1 cellular context compared by ENCODE assay signal in the genomic region with DNA sequence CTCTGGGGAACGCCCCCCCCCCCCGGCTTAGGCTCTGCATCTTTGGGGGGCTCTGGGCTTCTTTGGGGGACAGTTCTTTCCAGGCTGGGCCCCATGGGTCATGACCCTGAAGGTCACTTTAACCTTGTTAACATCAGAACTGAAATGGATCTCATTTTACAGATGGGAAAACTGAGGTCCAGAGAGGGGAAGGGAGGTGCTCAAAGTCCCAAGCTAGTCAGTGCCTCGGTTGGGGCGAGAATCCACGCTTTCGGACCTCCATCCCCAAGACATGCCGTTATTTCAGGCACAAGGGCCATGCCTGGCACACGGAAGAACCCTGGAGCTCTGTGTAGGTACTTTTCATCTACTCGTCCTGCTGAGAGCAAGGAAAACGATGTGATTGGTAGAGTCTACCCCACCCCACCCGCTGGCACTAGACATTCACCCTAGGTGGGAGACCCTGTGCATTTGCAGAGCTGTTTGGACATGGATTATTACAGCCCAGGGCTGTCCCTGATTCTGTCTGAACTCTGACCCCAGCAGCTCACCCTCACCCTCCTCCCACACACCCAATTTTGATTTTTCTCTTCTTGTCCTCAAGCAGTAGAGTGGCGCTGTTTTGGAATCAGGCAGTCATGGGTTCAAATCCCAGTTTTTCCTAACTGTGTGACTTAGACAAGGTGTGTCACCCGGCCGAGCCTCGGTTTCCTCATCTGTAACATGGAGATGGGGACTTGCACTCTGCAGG.
TF ChIP-seq lines count a peak whose summit lies in the region.

No MANE protein-coding gene starts in this region.

TF ChIP-seq in GM23338, 12 proteins besides CTCF, POLR2A, EP300 and RAD21 (continued from another document):
- TF ChIP-seq, protein P1, sequence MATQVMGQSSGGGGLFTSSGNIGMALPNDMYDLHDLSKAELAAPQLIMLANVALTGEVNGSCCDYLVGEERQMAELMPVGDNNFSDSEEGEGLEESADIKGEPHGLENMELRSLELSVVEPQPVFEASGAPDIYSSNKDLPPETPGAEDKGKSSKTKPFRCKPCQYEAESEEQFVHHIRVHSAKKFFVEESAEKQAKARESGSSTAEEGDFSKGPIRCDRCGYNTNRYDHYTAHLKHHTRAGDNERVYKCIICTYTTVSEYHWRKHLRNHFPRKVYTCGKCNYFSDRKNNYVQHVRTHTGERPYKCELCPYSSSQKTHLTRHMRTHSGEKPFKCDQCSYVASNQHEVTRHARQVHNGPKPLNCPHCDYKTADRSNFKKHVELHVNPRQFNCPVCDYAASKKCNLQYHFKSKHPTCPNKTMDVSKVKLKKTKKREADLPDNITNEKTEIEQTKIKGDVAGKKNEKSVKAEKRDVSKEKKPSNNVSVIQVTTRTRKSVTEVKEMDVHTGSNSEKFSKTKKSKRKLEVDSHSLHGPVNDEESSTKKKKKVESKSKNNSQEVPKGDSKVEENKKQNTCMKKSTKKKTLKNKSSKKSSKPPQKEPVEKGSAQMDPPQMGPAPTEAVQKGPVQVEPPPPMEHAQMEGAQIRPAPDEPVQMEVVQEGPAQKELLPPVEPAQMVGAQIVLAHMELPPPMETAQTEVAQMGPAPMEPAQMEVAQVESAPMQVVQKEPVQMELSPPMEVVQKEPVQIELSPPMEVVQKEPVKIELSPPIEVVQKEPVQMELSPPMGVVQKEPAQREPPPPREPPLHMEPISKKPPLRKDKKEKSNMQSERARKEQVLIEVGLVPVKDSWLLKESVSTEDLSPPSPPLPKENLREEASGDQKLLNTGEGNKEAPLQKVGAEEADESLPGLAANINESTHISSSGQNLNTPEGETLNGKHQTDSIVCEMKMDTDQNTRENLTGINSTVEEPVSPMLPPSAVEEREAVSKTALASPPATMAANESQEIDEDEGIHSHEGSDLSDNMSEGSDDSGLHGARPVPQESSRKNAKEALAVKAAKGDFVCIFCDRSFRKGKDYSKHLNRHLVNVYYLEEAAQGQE (IDR thresholded peaks at IDR 0.05; ENCODE audit: unreplicated experiment): no peak
- TF ChIP-seq CREB1 (CRISPR knock-in tag; IDR thresholded peaks at IDR 0.05; ENCODE audit: low read depth) (no peak), NANOG (IDR thresholded peaks at IDR 0.05; ENCODE audit: borderline replicate concordance) (no peak), JUNB (IDR thresholded peaks at IDR 0.05; ENCODE audit: unreplicated experiment) (no peak), STAT1 (IDR thresholded peaks at IDR 0.05; ENCODE audit: unreplicated experiment) (no peak), POLR2AphosphoS5 (IDR thresholded peaks at IDR 0.05; ENCODE audit: low read depth) (no peak)
- TF ChIP-seq, protein P2, sequence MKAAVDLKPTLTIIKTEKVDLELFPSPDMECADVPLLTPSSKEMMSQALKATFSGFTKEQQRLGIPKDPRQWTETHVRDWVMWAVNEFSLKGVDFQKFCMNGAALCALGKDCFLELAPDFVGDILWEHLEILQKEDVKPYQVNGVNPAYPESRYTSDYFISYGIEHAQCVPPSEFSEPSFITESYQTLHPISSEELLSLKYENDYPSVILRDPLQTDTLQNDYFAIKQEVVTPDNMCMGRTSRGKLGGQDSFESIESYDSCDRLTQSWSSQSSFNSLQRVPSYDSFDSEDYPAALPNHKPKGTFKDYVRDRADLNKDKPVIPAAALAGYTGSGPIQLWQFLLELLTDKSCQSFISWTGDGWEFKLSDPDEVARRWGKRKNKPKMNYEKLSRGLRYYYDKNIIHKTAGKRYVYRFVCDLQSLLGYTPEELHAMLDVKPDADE (IDR thresholded peaks at IDR 0.05): no peak
- TF ChIP-seq, protein P3, sequence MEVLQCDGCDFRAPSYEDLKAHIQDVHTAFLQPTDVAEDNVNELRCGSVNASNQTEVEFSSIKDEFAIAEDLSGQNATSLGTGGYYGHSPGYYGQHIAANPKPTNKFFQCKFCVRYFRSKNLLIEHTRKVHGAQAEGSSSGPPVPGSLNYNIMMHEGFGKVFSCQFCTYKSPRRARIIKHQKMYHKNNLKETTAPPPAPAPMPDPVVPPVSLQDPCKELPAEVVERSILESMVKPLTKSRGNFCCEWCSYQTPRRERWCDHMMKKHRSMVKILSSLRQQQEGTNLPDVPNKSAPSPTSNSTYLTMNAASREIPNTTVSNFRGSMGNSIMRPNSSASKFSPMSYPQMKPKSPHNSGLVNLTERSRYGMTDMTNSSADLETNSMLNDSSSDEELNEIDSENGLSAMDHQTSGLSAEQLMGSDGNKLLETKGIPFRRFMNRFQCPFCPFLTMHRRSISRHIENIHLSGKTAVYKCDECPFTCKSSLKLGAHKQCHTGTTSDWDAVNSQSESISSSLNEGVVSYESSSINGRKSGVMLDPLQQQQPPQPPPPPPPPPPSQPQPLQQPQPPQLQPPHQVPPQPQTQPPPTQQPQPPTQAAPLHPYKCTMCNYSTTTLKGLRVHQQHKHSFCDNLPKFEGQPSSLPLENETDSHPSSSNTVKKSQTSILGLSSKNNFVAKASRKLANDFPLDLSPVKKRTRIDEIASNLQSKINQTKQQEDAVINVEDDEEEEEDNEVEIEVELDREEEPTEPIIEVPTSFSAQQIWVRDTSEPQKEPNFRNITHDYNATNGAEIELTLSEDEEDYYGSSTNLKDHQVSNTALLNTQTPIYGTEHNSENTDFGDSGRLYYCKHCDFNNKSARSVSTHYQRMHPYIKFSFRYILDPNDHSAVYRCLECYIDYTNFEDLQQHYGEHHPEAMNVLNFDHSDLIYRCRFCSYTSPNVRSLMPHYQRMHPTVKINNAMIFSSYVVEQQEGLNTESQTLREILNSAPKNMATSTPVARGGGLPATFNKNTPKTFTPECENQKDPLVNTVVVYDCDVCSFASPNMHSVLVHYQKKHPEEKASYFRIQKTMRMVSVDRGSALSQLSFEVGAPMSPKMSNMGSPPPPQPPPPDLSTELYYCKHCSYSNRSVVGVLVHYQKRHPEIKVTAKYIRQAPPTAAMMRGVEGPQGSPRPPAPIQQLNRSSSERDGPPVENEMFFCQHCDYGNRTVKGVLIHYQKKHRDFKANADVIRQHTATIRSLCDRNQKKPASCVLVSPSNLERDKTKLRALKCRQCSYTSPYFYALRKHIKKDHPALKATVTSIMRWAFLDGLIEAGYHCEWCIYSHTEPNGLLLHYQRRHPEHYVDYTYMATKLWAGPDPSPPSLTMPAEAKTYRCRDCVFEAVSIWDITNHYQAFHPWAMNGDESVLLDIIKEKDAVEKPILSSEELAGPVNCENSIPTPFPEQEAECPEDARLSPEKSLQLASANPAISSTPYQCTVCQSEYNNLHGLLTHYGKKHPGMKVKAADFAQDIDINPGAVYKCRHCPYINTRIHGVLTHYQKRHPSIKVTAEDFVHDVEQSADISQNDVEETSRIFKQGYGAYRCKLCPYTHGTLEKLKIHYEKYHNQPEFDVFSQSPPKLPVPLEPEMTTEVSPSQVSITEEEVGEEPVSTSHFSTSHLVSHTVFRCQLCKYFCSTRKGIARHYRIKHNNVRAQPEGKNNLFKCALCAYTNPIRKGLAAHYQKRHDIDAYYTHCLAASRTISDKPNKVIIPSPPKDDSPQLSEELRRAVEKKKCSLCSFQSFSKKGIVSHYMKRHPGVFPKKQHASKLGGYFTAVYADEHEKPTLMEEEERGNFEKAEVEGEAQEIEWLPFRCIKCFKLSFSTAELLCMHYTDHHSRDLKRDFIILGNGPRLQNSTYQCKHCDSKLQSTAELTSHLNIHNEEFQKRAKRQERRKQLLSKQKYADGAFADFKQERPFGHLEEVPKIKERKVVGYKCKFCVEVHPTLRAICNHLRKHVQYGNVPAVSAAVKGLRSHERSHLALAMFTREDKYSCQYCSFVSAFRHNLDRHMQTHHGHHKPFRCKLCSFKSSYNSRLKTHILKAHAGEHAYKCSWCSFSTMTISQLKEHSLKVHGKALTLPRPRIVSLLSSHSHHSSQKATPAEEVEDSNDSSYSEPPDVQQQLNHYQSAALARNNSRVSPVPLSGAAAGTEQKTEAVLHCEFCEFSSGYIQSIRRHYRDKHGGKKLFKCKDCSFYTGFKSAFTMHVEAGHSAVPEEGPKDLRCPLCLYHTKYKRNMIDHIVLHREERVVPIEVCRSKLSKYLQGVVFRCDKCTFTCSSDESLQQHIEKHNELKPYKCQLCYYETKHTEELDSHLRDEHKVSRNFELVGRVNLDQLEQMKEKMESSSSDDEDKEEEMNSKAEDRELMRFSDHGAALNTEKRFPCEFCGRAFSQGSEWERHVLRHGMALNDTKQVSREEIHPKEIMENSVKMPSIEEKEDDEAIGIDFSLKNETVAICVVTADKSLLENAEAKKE (CRISPR knock-in tag; IDR thresholded peaks at IDR 0.05): no peak
